ENCODE assay signal across 7 cellular contexts in the genomic region with DNA sequence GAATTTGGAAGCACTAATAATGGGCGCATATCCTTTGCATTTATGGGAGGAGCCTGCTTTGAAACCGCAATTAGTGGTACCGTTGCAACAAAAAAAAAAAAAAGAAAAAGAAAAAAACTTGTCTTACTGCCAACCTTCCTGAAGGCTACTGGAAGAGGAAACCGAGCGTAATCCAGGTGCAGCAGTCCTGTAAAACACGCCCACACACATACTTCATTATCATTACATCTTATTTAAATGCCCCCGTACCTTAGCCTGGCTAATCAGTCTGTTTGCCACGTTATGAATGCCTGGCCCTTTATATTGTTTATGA. TPM values are rescaled to one million over a fixed set of nuclear protein-coding genes. Genes with fewer than 3 reads are reported as not detected.
DNase-seq lines count a peak whose midpoint lies in the region; ATAC-seq, FAIRE-seq and TF ChIP-seq lines count a peak whose summit lies in the region.

No MANE protein-coding gene starts in this region.

- H3K4me3 Mint-ChIP-seq in T-helper 17 cell, result peak overlapping the region; percentile 99

- no peak for TF ChIP-seq POLR2A in GM12892 (IDR thresholded peaks at IDR 0.05; ENCODE audit: low read depth, low read length)

- peaks cover 31% of the 10 kb centered on the region for H3K4me1 Mint-ChIP-seq in T-helper 17 cell

- TF ChIP-seq CTCF in GM20000 (IDR thresholded peaks at IDR 0.05; ENCODE audit: extremely low read depth, missing control alignments) (no peak), fibroblast of pulmonary artery (IDR thresholded peaks at IDR 0.05; ENCODE audit: low read length, missing control alignments) (no peak)

- H3K9me3 ChIP-seq in T-helper 17 cell (ENCODE audit: control insufficient read depth, low read length, poor library complexity, severe bottlenecking), result no peaks in the 10 kb centered on the region

- ATAC-seq in T-helper 17 cell, result peak; percentile 7

- DNase-seq in GM20000 (ENCODE audit: low spot score) (peak; percentile 10), KBM-7 (peak; percentile 41), T-helper 17 cell (no peak), fibroblast of pulmonary artery (ENCODE audit: low read depth) (no peak), renal cortical epithelial cell (ENCODE audit: low read depth) (peak; percentile 72), GM12892 (ENCODE audit: insufficient read length) (no peak), posterior cingulate gyrus (no peak)

- intact Hi-C loops in posterior cingulate gyrus (cut with DNase I), result no loop called here

- peaks cover 8% of the 10 kb centered on the region for H3K36me3 Mint-ChIP-seq in T-helper 17 cell (ENCODE audit: low read depth)

- H3K27ac Mint-ChIP-seq in T-helper 17 cell, result peak overlapping the region; percentile 94

- in situ Hi-C loops in KBM-7 (cut with MboI; ENCODE audit: low pct_unique_long_range_greater_than_20kb, low sequenced_read_pairs), result no loop called here

- peak overlapping the region; percentile 81 for H3K4me3 ChIP-seq in fibroblast of pulmonary artery (replicated peaks; ENCODE audit: low read depth, low read length)

- FAIRE-seq in GM12892 (lab: Jason Lieb, UNC), result no peak

- no peaks in the 10 kb centered on the region for H3K27me3 Mint-ChIP-seq in T-helper 17 cell

RNA-seq across cellular contexts. Expression of a gene that starts 0.7 kb away (rescaled TPM):
- total RNA-seq in T-helper 17 cell (10 to 100 TPM; 21.9 to 28.7 TPM), renal cortical epithelial cell (28.0 and 38.0 TPM in 2 replicates)
- 12.0 TPM for polyA plus RNA-seq in GM12892 (2012; ENCODE audit: missing spikeins)

Comparison
In these comparisons a context has a peak if more than half of its experiments do, and no peak if none do; other contexts are left out.
1. DNase-seq: peak in GM20000 (single experiment), KBM-7 (single experiment) and renal cortical epithelial cell (single experiment); none in T-helper 17 cell (0 of 3), fibroblast of pulmonary artery (single experiment), GM12892 (single experiment) and posterior cingulate gyrus (0 of 10).